ENCODE assay signal across 15 cellular contexts in the genomic region with DNA sequence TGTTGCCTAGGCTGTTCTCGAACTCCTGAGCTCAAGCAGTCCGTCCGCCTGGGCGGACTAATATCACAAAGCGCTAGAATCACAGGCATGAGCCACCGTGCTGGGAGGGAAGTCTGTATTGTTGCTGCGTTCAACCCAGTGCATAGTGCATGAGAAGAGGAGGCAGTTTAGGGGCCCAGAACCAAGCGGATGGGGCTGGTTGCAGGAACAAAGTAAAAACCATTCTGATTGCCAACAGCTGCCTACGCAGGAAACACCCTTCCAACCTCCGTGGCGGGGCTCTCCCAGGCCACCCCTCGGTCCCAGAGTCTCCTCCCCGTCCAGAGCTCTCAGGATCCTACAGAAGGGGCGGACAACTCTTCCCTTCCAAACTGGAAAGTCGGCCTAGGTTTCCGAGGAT.
DNase-seq lines count a peak whose midpoint lies in the region; ATAC-seq, FAIRE-seq and TF ChIP-seq lines count a peak whose summit lies in the region.
"Had no signal": no experiment of that assay in that cellular context is flagged by ENCODE, and none has a peak within 500 bp of the region (broad histone marks: within the 10 kb centered on the region; RNA-seq: fewer than 3 reads in every experiment).

No MANE protein-coding gene starts in this region.

- H3K27ac Mint-ChIP-seq in CD4-positive, alpha-beta memory T cell: peak overlapping the region in 5 of 7 donors; percentile 72 to 100 (median 99)
- H3K27ac Mint-ChIP-seq in astrocyte (ENCODE audit: unreplicated experiment): no peak overlapping the region
- H3K27ac Mint-ChIP-seq in naive thymus-derived CD8-positive, alpha-beta T cell: peak overlapping the region in 8 of 10 donors; percentile 80 to 100 (median 100)

- H3K4me2 ChIP-seq in KMS-11 (peak overlapping the region; percentile 99), astrocyte (ENCODE audit: low read length) (peak overlapping the region; percentile 93)

- no peak for TF ChIP-seq CTCF in KMS-11 (conservative IDR thresholded peaks at IDR 0.05; ENCODE audit: low read depth, low read length)
- TF ChIP-seq CTCF in astrocyte (IDR thresholded peaks at IDR 0.05; ENCODE audit: insufficient read depth, low read depth, low read length): no peak
- TF ChIP-seq CTCF in D721Med (IDR thresholded peaks at IDR 0.05; ENCODE audit: insufficient read depth, missing control alignments): no peak

- no peaks in the 10 kb centered on the region for H3K27me3 Mint-ChIP-seq in CD4-positive, alpha-beta memory T cell
- peaks cover 2% of the 10 kb centered on the region for H3K27me3 Mint-ChIP-seq in astrocyte (ENCODE audit: low read depth, unreplicated experiment)
- H3K27me3 Mint-ChIP-seq in naive thymus-derived CD8-positive, alpha-beta T cell: no peaks in the 10 kb centered on the region

- peaks cover 0 to 8% of the 10 kb centered on the region in 2 donors for H3K9me3 ChIP-seq in CD4-positive, alpha-beta memory T cell (ENCODE audit: control insufficient read depth in 1 of 2, low read length in 2 of 2)
- peaks cover 16% of the 10 kb centered on the region for H3K9me3 ChIP-seq in astrocyte (ENCODE audit: insufficient read depth, low read depth, low read length)
- H3K9me3 ChIP-seq: gastrocnemius medialis, testis had no signal

- no peak for DNase-seq in CD4-positive, alpha-beta memory T cell
- DNase-seq in astrocyte (ENCODE audit: low read depth): peak; percentile 10
- peak in 2 of 10 donors; percentile 5 to 6 for DNase-seq in naive thymus-derived CD8-positive, alpha-beta T cell
- no peak for DNase-seq in D721Med (ENCODE audit: insufficient read length, low spot score)
- DNase-seq: gastrocnemius medialis, islet precursor cell, NCI-H1694 treated with DMSO at 0.1 percent for 48 hours, testis had no signal

- CTCF ChIA-PET in CD4-positive, alpha-beta memory T cell (lab: Charles Lee; ENCODE audit: partially characterized antibody): interaction anchor here (1.5 to 8.6 kb wide), 6 partner anchors 13 to 88 kb away, joined by 5 to 134 read pairs (median 26); no protein-coding TSS in a partner anchor

- H3K4me3 Mint-ChIP-seq in CD4-positive, alpha-beta memory T cell: peak overlapping the region; percentile 25 to 99 (median 96)
- no peak overlapping the region for H3K4me3 Mint-ChIP-seq in astrocyte (ENCODE audit: unreplicated experiment)
- peak overlapping the region; percentile 14 to 98 (median 95) for H3K4me3 Mint-ChIP-seq in naive thymus-derived CD8-positive, alpha-beta T cell

- peaks cover 20 to 24% of the 10 kb centered on the region in 2 donors for H3K36me3 Mint-ChIP-seq in CD4-positive, alpha-beta memory T cell
- H3K36me3 Mint-ChIP-seq in astrocyte (ENCODE audit: low read depth, unreplicated experiment): peaks cover 4% of the 10 kb centered on the region
- peaks cover 2 to 18% (median 8%) of the 10 kb centered on the region in 3 donors for H3K36me3 Mint-ChIP-seq in naive thymus-derived CD8-positive, alpha-beta T cell

- intact Hi-C loops in CD4-positive, alpha-beta memory T cell (cut with micrococcal nuclease): no loop called here

- H3K4me1 ChIP-seq in CD4-positive, alpha-beta memory T cell (ENCODE audit: insufficient read depth, low read length): peaks cover 22% of the 10 kb centered on the region
- H3K4me1 ChIP-seq in KMS-11 (ENCODE audit: low read depth, poor library complexity, severe bottlenecking) (peaks cover 21% of the 10 kb centered on the region), astrocyte (ENCODE audit: insufficient read depth, low read length) (peaks cover 17% of the 10 kb centered on the region)
- H3K4me1 ChIP-seq: testis had no signal

- no peak for ATAC-seq in naive thymus-derived CD8-positive, alpha-beta T cell
- ATAC-seq in GM19463 (IDR thresholded peaks at IDR 0.05; ENCODE audit: unreplicated experiment) (no peak), HG02623 (IDR thresholded peaks at IDR 0.05; ENCODE audit: unreplicated experiment) (no peak)
- ATAC-seq: gastrocnemius medialis, HepG2, sciatic nerve had no signal

- peaks cover 0 to 32% (median 14%) of the 10 kb centered on the region in 8 donors for H3K9me3 Mint-ChIP-seq in CD4-positive, alpha-beta memory T cell
- H3K9me3 Mint-ChIP-seq in astrocyte (ENCODE audit: unreplicated experiment): peaks cover 11% of the 10 kb centered on the region
- H3K9me3 Mint-ChIP-seq in naive thymus-derived CD8-positive, alpha-beta T cell: peaks cover 0 to 25% (median 8%) of the 10 kb centered on the region in 9 donors

- no peak overlapping the region for H3K4me3 ChIP-seq in CD4-positive, alpha-beta memory T cell (ENCODE audit: low read length in 2 of 2)
- H3K4me3 ChIP-seq in KMS-11 (IDR thresholded peaks at IDR 0.05; ENCODE audit: insufficient read depth, low read depth, low read length) (no peak overlapping the region), astrocyte (ENCODE audit: insufficient read depth, low read depth, low read length) (peak overlapping the region; percentile 43)

- POLR2A ChIA-PET in CD4-positive, alpha-beta memory T cell (lab: Charles Lee; ENCODE audit: partially characterized antibody): interaction anchor here (0.7 to 10.7 kb wide), 10 partner anchors 13 to 117 kb away, joined by 3 to 642 read pairs (median 135); partner anchors contain the start of gene ANXA2R
- POLR2A ChIA-PET in naive thymus-derived CD8-positive, alpha-beta T cell (lab: Charles Lee): interaction anchor here (0.5 to 9.7 kb wide), 9 partner anchors 12 to 531 kb away, joined by 3 to 411 read pairs (median 14); partner anchors contain the start of genes ANXA2R, TMEM267 and ZNF131

- H2AFZ ChIP-seq in KMS-11 (ENCODE audit: low read depth): no peak overlapping the region
- no peak overlapping the region for H2AFZ ChIP-seq in astrocyte (ENCODE audit: low read depth, low read length)

- H3K9ac ChIP-seq in KMS-11: peak overlapping the region; percentile 97; the same call in 1 of the 2 replicates
- peak overlapping the region; percentile 28 for H3K9ac ChIP-seq in astrocyte (ENCODE audit: low read length)

- H4K20me1 ChIP-seq in KMS-11 (ENCODE audit: insufficient read depth): no peaks in the 10 kb centered on the region
- peaks cover 8% of the 10 kb centered on the region for H4K20me1 ChIP-seq in astrocyte (ENCODE audit: insufficient read depth, low read length)

- FAIRE-seq in astrocyte (lab: Jason Lieb, UNC) (no peak), D721Med (lab: Jason Lieb, UNC) (no peak)
- FAIRE-seq: HepG2 had no signal

- no peak overlapping the region for H3K27ac ChIP-seq in CD4-positive, alpha-beta memory T cell (ENCODE audit: low read depth, low read length)
- peak overlapping the region; percentile 99 for H3K27ac ChIP-seq in KMS-11
- H3K27ac ChIP-seq in astrocyte (ENCODE audit: low read depth, low read length): no peak overlapping the region
- H3K27ac ChIP-seq: coronary artery, gastrocnemius medialis, testis, VCaP had no signal

- H3K79me2 ChIP-seq in KMS-11 (ENCODE audit: insufficient read depth, low read depth): peaks cover 16% of the 10 kb centered on the region; the same call in 1 of the 2 replicates
- H3K79me2 ChIP-seq in astrocyte (ENCODE audit: insufficient read depth, low read length): peaks cover 35% of the 10 kb centered on the region

- H3K27me3 ChIP-seq in CD4-positive, alpha-beta memory T cell (ENCODE audit: insufficient read depth, low read length): no peaks in the 10 kb centered on the region
- H3K27me3 ChIP-seq in KMS-11 (ENCODE audit: insufficient read depth, low read depth) (no peaks in the 10 kb centered on the region), astrocyte (ENCODE audit: insufficient read depth, low read length) (no peaks in the 10 kb centered on the region)
- H3K27me3 ChIP-seq: testis had no signal

- H3K4me1 Mint-ChIP-seq in CD4-positive, alpha-beta memory T cell: peaks cover 7 to 36% (median 26%) of the 10 kb centered on the region in 4 donors
- H3K4me1 Mint-ChIP-seq in astrocyte (ENCODE audit: low read depth, unreplicated experiment): no peaks in the 10 kb centered on the region
- peaks cover 9 to 36% (median 28%) of the 10 kb centered on the region in 4 donors for H3K4me1 Mint-ChIP-seq in naive thymus-derived CD8-positive, alpha-beta T cell

- no peaks in the 10 kb centered on the region for H3K36me3 ChIP-seq in CD4-positive, alpha-beta memory T cell (ENCODE audit: insufficient read depth, low read length)
- H3K36me3 ChIP-seq in KMS-11 (ENCODE audit: insufficient read depth): no peaks in the 10 kb centered on the region
- no peaks in the 10 kb centered on the region for H3K36me3 ChIP-seq in astrocyte (ENCODE audit: insufficient read depth, low read length)
- H3K36me3 ChIP-seq: gastrocnemius medialis had no signal
